ENCODE assay signal across 14 cellular contexts in the genomic region with DNA sequence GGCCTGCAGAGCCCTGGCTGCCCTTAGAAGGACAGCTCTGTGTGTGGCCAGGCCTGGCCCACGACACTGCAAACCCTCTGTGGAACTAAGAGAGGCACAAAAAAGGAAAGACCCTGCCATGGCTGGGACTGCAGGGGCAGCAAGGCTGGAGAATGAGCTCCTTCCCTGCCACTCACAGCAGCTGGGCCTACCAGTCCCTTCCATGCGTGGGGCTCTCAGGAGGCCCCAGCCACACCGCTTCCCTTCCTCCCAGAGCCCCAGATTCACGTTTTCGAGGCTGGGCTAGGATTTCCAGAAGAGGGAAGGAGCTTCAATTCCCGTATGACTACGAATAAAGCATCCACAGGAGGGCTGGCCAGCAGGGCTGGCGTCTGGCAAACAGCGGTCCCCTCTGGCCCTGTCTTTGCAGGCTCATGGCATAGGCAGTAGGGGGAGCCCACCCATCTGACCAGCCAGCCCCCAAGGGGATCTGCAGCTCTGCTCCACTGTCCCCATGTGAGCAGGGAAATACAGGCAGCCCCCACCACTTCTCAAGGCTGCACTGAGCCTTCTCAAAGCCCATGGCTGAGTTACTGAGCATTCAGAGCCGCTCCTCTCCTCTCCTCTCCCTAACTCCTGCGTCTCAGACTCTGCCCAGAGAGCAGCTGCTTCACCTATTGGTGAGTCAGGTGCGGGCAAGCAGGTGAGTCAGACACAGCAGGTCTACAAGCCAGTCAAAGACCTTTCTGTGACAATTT. TPM values are rescaled to one million over a fixed set of nuclear protein-coding genes. Genes with fewer than 3 reads are reported as not detected.
DNase-seq lines count a peak whose midpoint lies in the region; ATAC-seq, FAIRE-seq and TF ChIP-seq lines count a peak whose summit lies in the region.
"Had no signal": no experiment of that assay in that cellular context is flagged by ENCODE, and none has a peak within 500 bp of the region (broad histone marks: within the 10 kb centered on the region; RNA-seq: fewer than 3 reads in every experiment).

No MANE protein-coding gene starts in this region.

- H3K4me3 ChIP-seq in bronchial epithelial cell (ENCODE audit: low read depth, low read length), result no peak overlapping the region
- no peak overlapping the region for H3K4me3 ChIP-seq in iPS-15b (ENCODE audit: low read depth, low read length)
- H3K4me3 ChIP-seq in smooth muscle cell, result no peak overlapping the region
- H3K4me3 ChIP-seq: adrenal gland, skin epidermis had no signal

- no peaks in the 10 kb centered on the region for H3K36me3 ChIP-seq in bronchial epithelial cell (ENCODE audit: control insufficient read depth, insufficient read depth, low read length)
- no peaks in the 10 kb centered on the region for H3K36me3 ChIP-seq in iPS-15b (ENCODE audit: control insufficient read depth, insufficient read depth, low read length)
- no peaks in the 10 kb centered on the region for H3K36me3 ChIP-seq in smooth muscle cell (ENCODE audit: low read depth)
- H3K36me3 ChIP-seq: adrenal gland had no signal

- no peaks in the 10 kb centered on the region for H3K9me3 ChIP-seq in iPS-15b (ENCODE audit: control insufficient read depth, insufficient read depth, low read length)
- H3K9me3 ChIP-seq in smooth muscle cell (replicated peaks; ENCODE audit: low read depth), result no peaks in the 10 kb centered on the region
- H3K9me3 ChIP-seq: adrenal gland had no signal

- FAIRE-seq in bronchial epithelial cell (lab: Jason Lieb, UNC), result no peak

- TF ChIP-seq CTCF in bronchial epithelial cell (IDR thresholded peaks at IDR 0.05; ENCODE audit: insufficient read depth, low read length, severe bottlenecking) (peak; percentile 35), smooth muscle cell (IDR thresholded peaks at IDR 0.05; ENCODE audit: borderline replicate concordance, insufficient read depth, poor library complexity, severe bottlenecking) (peak; percentile 4), GM13976 (IDR thresholded peaks at IDR 0.05; ENCODE audit: borderline replicate concordance, control extremely low read depth, extremely low read depth, insufficient read depth, missing control alignments) (no peak)

- peaks cover 85% of the 10 kb centered on the region for H3K79me2 ChIP-seq in smooth muscle cell (ENCODE audit: low read depth)

- in situ Hi-C loops in GM13976 (cut with MboI; ENCODE audit: low sequenced_read_pairs, unreplicated experiment), result no loop called here

- 81% methylated on average over 12 of the region's 12 CpGs for WGBS in smooth muscle cell (ENCODE audit: low lambda C conversion rate)

- H4K20me1 ChIP-seq in smooth muscle cell (ENCODE audit: low read depth), result peaks cover 82% of the 10 kb centered on the region

- ATAC-seq in GM18502 (IDR thresholded peaks at IDR 0.05; ENCODE audit: poor library complexity, unreplicated experiment), result no peak

- H3K4me1 ChIP-seq in iPS-15b (ENCODE audit: control insufficient read depth, insufficient read depth, low read length) (peaks cover 11% of the 10 kb centered on the region), smooth muscle cell (ENCODE audit: low read depth) (peaks cover 12% of the 10 kb centered on the region)

- H3K4me2 ChIP-seq in smooth muscle cell, result no peak overlapping the region

- no peak overlapping the region for H3K27ac ChIP-seq in smooth muscle cell (ENCODE audit: low read depth)
- H3K27ac ChIP-seq: HL-60 had no signal

- H3K9ac ChIP-seq in iPS-15b (ENCODE audit: low read depth, low read length) (peak overlapping the region; percentile 9), smooth muscle cell (ENCODE audit: low read depth) (no peak overlapping the region)

- H3K27me3 ChIP-seq in bronchial epithelial cell (ENCODE audit: control insufficient read depth, insufficient read depth, low read length) (no peaks in the 10 kb centered on the region), iPS-15b (ENCODE audit: control insufficient read depth, insufficient read depth, low read length) (no peaks in the 10 kb centered on the region), smooth muscle cell (ENCODE audit: low read depth) (no peaks in the 10 kb centered on the region)
- H3K27me3 ChIP-seq: adrenal gland had no signal

- peak; percentile 97 for DNase-seq in HPDE6-E6E7 (ENCODE audit: extremely low spot score)
- DNase-seq in bronchial epithelial cell (ENCODE audit: low read depth), result peak; percentile 72
- DNase-seq in smooth muscle cell (lab: John Stamatoyannopoulos, UW; ENCODE audit: unreplicated experiment), result no peak
- DNase-seq in GM13976 (ENCODE audit: low spot score), result no peak
- no peak for DNase-seq in NCI-H2196 (lab: John Stamatoyannopoulos, UW; ENCODE audit: unreplicated experiment)
- DNase-seq in retina, result no peak
- DNase-seq: CD4-positive, CD25-positive, alpha-beta regulatory T cell; NCI-H1092 treated with DMSO at 0.1 percent for 48 hours; T1000 had no signal

- H2AFZ ChIP-seq in smooth muscle cell (ENCODE audit: low read depth), result no peak overlapping the region

- peaks cover under 1% of the 10 kb centered on the region for H3F3A ChIP-seq in smooth muscle cell (ENCODE audit: low read depth)

RNA-seq across cellular contexts. Expression of a gene that starts 53.1 kb away (rescaled TPM):
- 4.1 and 5.0 TPM in 2 replicates for total RNA-seq in bronchial epithelial cell
- total RNA-seq in smooth muscle cell, result 12.2 and 13.9 TPM in 2 replicates
- polyA plus RNA-seq in smooth muscle cell, result 10.7 and 15.0 TPM in 2 replicates

Comparison
In these comparisons a context has a peak if more than half of its experiments do, and no peak if none do; other contexts are left out.
1. DNase-seq: peak in HPDE6-E6E7 (single experiment) and bronchial epithelial cell (single experiment); none in smooth muscle cell (single experiment), GM13976 (single experiment), NCI-H2196 (single experiment) and retina (single experiment).